In the genomic region with DNA sequence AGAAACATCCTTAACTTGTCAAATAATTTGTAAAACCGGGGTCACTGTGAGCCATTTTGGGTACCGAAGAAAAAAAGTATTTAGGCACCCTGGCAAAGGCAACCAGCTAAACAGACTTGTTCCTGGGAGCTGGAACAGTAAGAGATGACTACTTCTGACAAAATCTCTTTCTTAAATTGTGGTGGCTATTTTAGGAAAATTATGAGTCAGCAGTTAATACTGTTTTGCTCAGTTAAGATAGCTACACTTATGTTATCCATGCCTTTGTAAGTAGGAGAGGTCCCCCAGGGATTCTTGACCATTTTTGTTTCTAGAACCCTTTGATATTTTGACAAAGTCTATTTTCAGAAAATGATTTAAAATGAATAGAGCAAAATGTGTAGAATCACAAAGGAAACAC, we compare ENCODE assay signal across 12 cellular contexts.
DNase-seq lines count a peak whose midpoint lies in the region; ATAC-seq and TF ChIP-seq lines count a peak whose summit lies in the region.
"Had no signal": no experiment of that assay in that cellular context is flagged by ENCODE, and none has a peak within 500 bp of the region (broad histone marks: within the 10 kb centered on the region; RNA-seq: fewer than 3 reads in every experiment).

No MANE protein-coding gene starts in this region.

- peaks cover 4% of the 10 kb centered on the region for H3K9me3 ChIP-seq in endodermal cell (ENCODE audit: control insufficient read depth, low read length)
- H3K9me3 ChIP-seq: uterus had no signal

- H3K27me3 Mint-ChIP-seq in osteocyte (ENCODE audit: unreplicated experiment) (no peaks in the 10 kb centered on the region), endodermal cell (ENCODE audit: insufficient read depth) (no peaks in the 10 kb centered on the region)
- H3K27me3 Mint-ChIP-seq: memory B cell had no signal

- H3K4me1 Mint-ChIP-seq in osteocyte (ENCODE audit: unreplicated experiment), result peaks cover 25% of the 10 kb centered on the region
- H3K4me1 Mint-ChIP-seq in endodermal cell, result no peaks in the 10 kb centered on the region

- peak; percentile 78 for DNase-seq in EH (ENCODE audit: low read depth)
- DNase-seq in RPMI7951 (ENCODE audit: low read depth), result peak; percentile 61
- peak; percentile 80 for DNase-seq in fibroblast of mammary gland (ENCODE audit: low read depth)
- no peak for DNase-seq in osteocyte (ENCODE audit: extremely low spot score, unreplicated experiment)
- no peak for DNase-seq in sciatic nerve (ENCODE audit: low spot score)
- DNase-seq in endodermal cell, result no peak
- no peak for DNase-seq in OCI-M1 (lab: John Stamatoyannopoulos, UW)
- DNase-seq: DMS79, NCI-H2029, uterus had no signal

- no peaks in the 10 kb centered on the region for H3K27me3 ChIP-seq in endodermal cell (ENCODE audit: control insufficient read depth, insufficient read depth, low read length, poor library complexity, severe bottlenecking)
- H3K27me3 ChIP-seq: uterus had no signal

- H3K36me3 ChIP-seq in endodermal cell (ENCODE audit: control insufficient read depth, insufficient read depth, low read length), result peaks cover 15% of the 10 kb centered on the region
- H3K36me3 ChIP-seq: uterus had no signal

- no peak for TF ChIP-seq CTCF in fibroblast of mammary gland (conservative IDR thresholded peaks at IDR 0.05; ENCODE audit: control insufficient read depth, insufficient read depth, low read depth, low read length)
- TF ChIP-seq CTCF in osteocyte (IDR thresholded peaks at IDR 0.05), result no peak
- TF ChIP-seq CTCF in endodermal cell (conservative IDR thresholded peaks at IDR 0.05), result no peak

- peak overlapping the region; percentile 86 for H3K27ac Mint-ChIP-seq in osteocyte (ENCODE audit: unreplicated experiment)
- H3K27ac Mint-ChIP-seq in endodermal cell, result no peak overlapping the region
- H3K27ac Mint-ChIP-seq: memory B cell had no signal

- H3K36me3 Mint-ChIP-seq in osteocyte (ENCODE audit: unreplicated experiment) (peaks cover 29% of the 10 kb centered on the region), endodermal cell (ENCODE audit: low read depth) (peaks cover 9% of the 10 kb centered on the region)

- H3K4me3 Mint-ChIP-seq in osteocyte (ENCODE audit: unreplicated experiment), result no peak overlapping the region
- no peak overlapping the region for H3K4me3 Mint-ChIP-seq in endodermal cell
- H3K4me3 Mint-ChIP-seq: memory B cell had no signal

- 95 to 100% methylated on average over 2 of the region's 2 CpGs for WGBS in endodermal cell (ENCODE audit: insufficient coverage in 1 of 2, insufficient read length in 1 of 2), 2 experiments

- no peaks in the 10 kb centered on the region for H3K4me1 ChIP-seq in endodermal cell (ENCODE audit: control insufficient read depth, insufficient read depth, low read length)

- intact Hi-C loops in sciatic nerve (cut with DNase I), result no loop called here

- H3K9me3 Mint-ChIP-seq in osteocyte (ENCODE audit: unreplicated experiment), result no peaks in the 10 kb centered on the region
- H3K9me3 Mint-ChIP-seq in endodermal cell, result no peaks in the 10 kb centered on the region
- H3K9me3 Mint-ChIP-seq: memory B cell had no signal

- no peak overlapping the region for H3K4me3 ChIP-seq in fibroblast of mammary gland (ENCODE audit: control insufficient read depth, low read depth, low read length)
- H3K4me3 ChIP-seq in endodermal cell (ENCODE audit: low read length), result no peak overlapping the region
- H3K4me3 ChIP-seq: uterus had no signal

- no peak for ATAC-seq in sciatic nerve
- ATAC-seq in HG03196 (IDR thresholded peaks at IDR 0.05; ENCODE audit: unreplicated experiment), result no peak

- H3K27ac ChIP-seq in endodermal cell (ENCODE audit: low read depth, low read length), result no peak overlapping the region
- H3K27ac ChIP-seq: uterus had no signal

- no peak overlapping the region for H3K9ac ChIP-seq in endodermal cell (ENCODE audit: extremely low read depth, low read length, poor library complexity, severe bottlenecking)

Comparison
In these comparisons a context has a peak if more than half of its experiments do, and no peak if none do; other contexts are left out.
1. DNase-seq: peak in EH (single experiment), RPMI7951 (single experiment) and fibroblast of mammary gland (single experiment); none in osteocyte (single experiment), sciatic nerve (single experiment), endodermal cell (single experiment) and OCI-M1 (single experiment).